Comparison of ENCODE assay signal across 1 cellular context in the genomic region with DNA sequence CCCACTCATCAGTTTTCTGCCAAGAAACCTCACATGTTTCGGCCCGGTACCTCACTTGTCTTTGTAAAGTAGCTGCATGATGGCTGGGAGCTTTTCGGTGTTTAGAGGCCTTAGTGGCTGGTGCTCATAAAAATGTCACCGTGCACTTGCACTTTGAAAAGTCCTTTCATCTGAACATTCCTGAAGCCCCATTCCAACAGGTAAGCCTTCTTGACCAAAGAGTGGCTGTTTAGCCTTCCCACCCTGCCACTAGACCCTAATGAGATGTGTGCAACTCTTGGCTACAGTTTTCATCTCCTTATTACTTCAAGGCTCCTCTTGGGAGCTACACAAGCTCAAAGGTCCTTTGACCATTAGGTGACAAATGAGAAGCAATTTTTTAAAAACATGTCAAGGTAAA.
TF ChIP-seq lines count a peak whose summit lies in the region.

No MANE protein-coding gene starts in this region.

TF ChIP-seq in SK-N-SH treated with all-trans-retinoic acid at 6 μM for 48 hours, 23 proteins besides CTCF, POLR2A, EP300 and RAD21 (continued from another document):
- TF ChIP-seq RARB (CRISPR knock-in tag; IDR thresholded peaks at IDR 0.05): no peak
